Comparison of ENCODE assay signal across 8 cellular contexts in genomic region chr17:42773290-42774035, GRCh38. TPM values are rescaled to one million over a fixed set of nuclear protein-coding genes. Genes with fewer than 3 reads are reported as not detected.
DNase-seq lines count a peak whose midpoint lies in the region; ATAC-seq and TF ChIP-seq lines count a peak whose summit lies in the region.

Gene VPS25 (plus strand): TSS chr17:42773449. CDS start chr17:42773476, 27 bp downstream.

- WGBS in esophagus squamous epithelium, 2 donors: 0 to 3% methylated on average over 23 to 31 of the region's 39 CpGs

- TF ChIP-seq CTCF in Peyer's patch (IDR thresholded peaks at IDR 0.05) (peak in 2 of 6 experiments; percentile 17 to 29), esophagus squamous epithelium (IDR thresholded peaks at IDR 0.05) (peak in 3 of 6 experiments; percentile 4 to 16 (median 10))

- intact Hi-C loops in esophagus squamous epithelium (cut with DNase I): no loop called here

- H3K4me3 ChIP-seq in Peyer's patch (peak within 1 kb of the TSS; percentile 74 to 92 (median 85)), esophagus squamous epithelium (peak within 1 kb of the TSS; percentile 64 to 98 (median 86))

- H3K27ac ChIP-seq in Peyer's patch (peak within 1 kb of the TSS; percentile 78 to 88 (median 83)), esophagus squamous epithelium (peak within 1 kb of the TSS; percentile 86 to 94 (median 93))

- H3K27me3 Mint-ChIP-seq in activated T-cell treated with anti-CD3 and anti-CD28 coated beads, Interleukin-2, amount 50 U/mL, for 4 hours (ENCODE audit: low read depth): no peaks in the 10 kb centered on the region

- in situ Hi-C loops in KBM-7 (cut with MboI; ENCODE audit: low pct_unique_long_range_greater_than_20kb, low sequenced_read_pairs): no loop called here

- peak within 1 kb of the TSS; percentile 100 for H3K4me3 Mint-ChIP-seq in activated T-cell treated with anti-CD3 and anti-CD28 coated beads, Interleukin-2, amount 50 U/mL, for 4 hours

- TF ChIP-seq POLR2A in Peyer's patch (IDR thresholded peaks at IDR 0.05) (peak; percentile 54 to 55), esophagus squamous epithelium (IDR thresholded peaks at IDR 0.05) (peak in 2 of 4 donors; percentile 37 to 63)

- peak; percentile 99 for ATAC-seq in activated T-cell treated with anti-CD3 and anti-CD28 coated beads, Interleukin-2, amount 50 U/mL, for 4 hours

- H3K4me1 ChIP-seq in Peyer's patch (peaks cover 0 to 11% (median 3%) of the 10 kb centered on the region in 4 donors), esophagus squamous epithelium (peaks cover 8 to 37% (median 10%) of the 10 kb centered on the region in 3 donors)

- peak; percentile 89 for DNase-seq in AG08396 (ENCODE audit: low spot score)
- DNase-seq in GM19238 (ENCODE audit: insufficient read length, low spot score): peak; percentile 91
- peak; percentile 83 for DNase-seq in KBM-7
- DNase-seq in Peyer's patch: peak; percentile 73 to 90 (median 78)
- DNase-seq in activated T-cell treated with anti-CD3 and anti-CD28 coated beads, Interleukin-2, amount 50 U/mL, for 4 hours: peak; percentile 67
- no peak for DNase-seq in esophagus squamous epithelium (lab: John Stamatoyannopoulos, UW)
- peak; percentile 89 for DNase-seq in myocyte (ENCODE audit: low read depth)
- DNase-seq in stimulated activated CD8-positive, alpha-beta memory T cell treated with anti-CD3 and anti-CD28 coated beads, Interleukin-7, amount 100 ng/mL, for 4 hours (ENCODE audit: low read depth in 2 of 2): peak; percentile 55 to 68

- no peaks in the 10 kb centered on the region for H3K9me3 Mint-ChIP-seq in activated T-cell treated with anti-CD3 and anti-CD28 coated beads, Interleukin-2, amount 50 U/mL, for 4 hours

- H3K36me3 ChIP-seq in Peyer's patch: peaks cover 0 to 35% (median 0%) of the 10 kb centered on the region in 3 donors
- peaks cover 6 to 37% (median 20%) of the 10 kb centered on the region in 3 donors for H3K36me3 ChIP-seq in esophagus squamous epithelium

- no peaks in the 10 kb centered on the region for H3K27me3 ChIP-seq in Peyer's patch
- H3K27me3 ChIP-seq in esophagus squamous epithelium: no peaks in the 10 kb centered on the region

- peaks cover 18% of the 10 kb centered on the region for H3K36me3 Mint-ChIP-seq in activated T-cell treated with anti-CD3 and anti-CD28 coated beads, Interleukin-2, amount 50 U/mL, for 4 hours (ENCODE audit: insufficient read depth)

- peaks cover 21% of the 10 kb centered on the region for H3K4me1 Mint-ChIP-seq in activated T-cell treated with anti-CD3 and anti-CD28 coated beads, Interleukin-2, amount 50 U/mL, for 4 hours (ENCODE audit: low read depth)

- no peaks in the 10 kb centered on the region for H3K9me3 ChIP-seq in Peyer's patch
- H3K9me3 ChIP-seq in esophagus squamous epithelium: no peaks in the 10 kb centered on the region

RNA-seq across cellular contexts. Expression of gene VPS25, which starts in this region (rescaled TPM):
- total RNA-seq in Peyer's patch (10 to 100 TPM; 34.7 to 82.1 (median 67.5) TPM), esophagus squamous epithelium (10 to 100 TPM; 78.6 to 93.6 (median 83.0) TPM), myocyte (60.8 and 63.7 TPM in 2 replicates)
- total RNA-seq in activated T-cell treated with anti-CD3 and anti-CD28 coated beads, Interleukin-2, amount 50 U/mL, for 4 hours: 100 to 1,000 TPM in 1 of 3 donors, 10 to 100 TPM in 2; 92.6 to 106 (median 98.7) TPM
- 89.6 TPM for polyA plus RNA-seq in myocyte (2012)
